Comparison of ENCODE assay signal across 1 cellular context in the genomic region with DNA sequence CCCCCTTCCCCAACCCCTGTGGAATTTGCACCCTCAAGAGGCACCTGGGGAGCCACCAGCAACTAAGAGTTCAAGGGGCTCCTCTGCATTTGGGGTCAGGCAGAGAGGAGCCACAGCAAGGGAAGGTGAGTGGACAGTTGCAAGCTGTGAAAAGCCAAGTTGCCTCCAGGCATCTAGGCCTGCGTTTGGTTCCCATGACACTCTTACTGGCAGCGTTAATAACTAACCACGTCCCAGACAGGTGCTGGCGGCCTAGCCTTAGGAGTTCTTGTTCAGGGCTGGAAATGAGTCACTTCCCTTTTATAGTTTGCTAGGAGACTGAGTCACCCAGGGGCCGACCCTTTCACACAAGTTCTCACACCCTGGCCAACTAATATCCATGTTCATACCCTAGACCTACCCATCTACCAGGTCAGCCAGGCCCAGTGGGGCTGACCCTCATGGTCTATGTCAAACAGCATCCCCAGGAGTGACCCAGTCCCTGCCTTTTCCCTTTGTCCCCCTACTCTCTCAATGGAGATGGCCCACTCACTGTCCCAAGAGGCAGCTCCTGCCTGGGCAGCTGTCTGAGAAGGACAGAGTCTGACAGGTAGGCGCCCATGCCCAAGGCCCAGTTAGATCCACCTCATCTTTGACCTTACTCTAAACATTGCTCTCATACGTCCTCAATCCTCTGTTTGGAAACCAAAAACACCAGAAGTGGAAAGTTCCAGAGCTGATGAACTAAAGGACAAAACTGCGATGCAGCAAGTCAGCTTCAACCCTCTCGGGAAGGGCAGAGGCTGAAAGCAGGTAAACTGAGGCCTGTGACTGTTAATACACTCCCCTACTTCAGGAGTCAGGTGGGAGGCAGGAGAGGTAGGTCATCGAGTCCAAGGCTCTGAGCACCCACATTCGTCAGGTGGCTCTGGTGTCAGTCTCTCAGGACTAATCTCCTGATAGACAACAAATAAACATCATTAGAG.
A peak's percentile ranks its signal among the peaks of the same experiment; 100 is the strongest.
TF ChIP-seq lines count a peak whose summit lies in the region.

No MANE protein-coding gene starts in this region.

TF ChIP-seq in GM12878, 131 proteins besides CTCF, POLR2A, EP300 and RAD21 (continued from another document and continues in another):
- peak; percentile 67 for TF ChIP-seq ZNF592 (IDR thresholded peaks at IDR 0.05)
- TF ChIP-seq BACH1 (IDR thresholded peaks at IDR 0.05; ENCODE audit: borderline replicate concordance), result peak; percentile 41; the same call in 1 of the 2 replicates
- peak; percentile 67; the same call in 2 of the 3 replicates for TF ChIP-seq POU2F2 (IDR thresholded peaks at IDR 0.05; ENCODE audit: borderline replicate concordance, low read depth, low read length)
- TF ChIP-seq KDM1A (IDR thresholded peaks at IDR 0.05; ENCODE audit: borderline replicate concordance), result no peak
- TF ChIP-seq CEBPZ (IDR thresholded peaks at IDR 0.05; ENCODE audit: low read depth, low read length), result no peak
- TF ChIP-seq IKZF2 (IDR thresholded peaks at IDR 0.05), result peak; percentile 97 to 98
- no peak for TF ChIP-seq RBBP5 (conservative IDR thresholded peaks at IDR 0.05)
- peak; percentile 96 for TF ChIP-seq EED (IDR thresholded peaks at IDR 0.05; ENCODE audit: low read depth)
- TF ChIP-seq RAD51 (IDR thresholded peaks at IDR 0.05), result peak; percentile 40; the same call in 1 of the 2 replicates
- no peak for TF ChIP-seq NFYA (IDR thresholded peaks at IDR 0.05; ENCODE audit: borderline replicate concordance, low read depth, low read length)
- TF ChIP-seq CBX5 (IDR thresholded peaks at IDR 0.05; ENCODE audit: low read depth), result 0 out of 2 replicates have a peak, but pooled peaks have one; percentile 67
- TF ChIP-seq, protein P1, sequence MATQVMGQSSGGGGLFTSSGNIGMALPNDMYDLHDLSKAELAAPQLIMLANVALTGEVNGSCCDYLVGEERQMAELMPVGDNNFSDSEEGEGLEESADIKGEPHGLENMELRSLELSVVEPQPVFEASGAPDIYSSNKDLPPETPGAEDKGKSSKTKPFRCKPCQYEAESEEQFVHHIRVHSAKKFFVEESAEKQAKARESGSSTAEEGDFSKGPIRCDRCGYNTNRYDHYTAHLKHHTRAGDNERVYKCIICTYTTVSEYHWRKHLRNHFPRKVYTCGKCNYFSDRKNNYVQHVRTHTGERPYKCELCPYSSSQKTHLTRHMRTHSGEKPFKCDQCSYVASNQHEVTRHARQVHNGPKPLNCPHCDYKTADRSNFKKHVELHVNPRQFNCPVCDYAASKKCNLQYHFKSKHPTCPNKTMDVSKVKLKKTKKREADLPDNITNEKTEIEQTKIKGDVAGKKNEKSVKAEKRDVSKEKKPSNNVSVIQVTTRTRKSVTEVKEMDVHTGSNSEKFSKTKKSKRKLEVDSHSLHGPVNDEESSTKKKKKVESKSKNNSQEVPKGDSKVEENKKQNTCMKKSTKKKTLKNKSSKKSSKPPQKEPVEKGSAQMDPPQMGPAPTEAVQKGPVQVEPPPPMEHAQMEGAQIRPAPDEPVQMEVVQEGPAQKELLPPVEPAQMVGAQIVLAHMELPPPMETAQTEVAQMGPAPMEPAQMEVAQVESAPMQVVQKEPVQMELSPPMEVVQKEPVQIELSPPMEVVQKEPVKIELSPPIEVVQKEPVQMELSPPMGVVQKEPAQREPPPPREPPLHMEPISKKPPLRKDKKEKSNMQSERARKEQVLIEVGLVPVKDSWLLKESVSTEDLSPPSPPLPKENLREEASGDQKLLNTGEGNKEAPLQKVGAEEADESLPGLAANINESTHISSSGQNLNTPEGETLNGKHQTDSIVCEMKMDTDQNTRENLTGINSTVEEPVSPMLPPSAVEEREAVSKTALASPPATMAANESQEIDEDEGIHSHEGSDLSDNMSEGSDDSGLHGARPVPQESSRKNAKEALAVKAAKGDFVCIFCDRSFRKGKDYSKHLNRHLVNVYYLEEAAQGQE (IDR thresholded peaks at IDR 0.05; ENCODE audit: low read depth, low read length), result no peak
- TF ChIP-seq TBL1XR1 (IDR thresholded peaks at IDR 0.05; ENCODE audit: low read depth, low read length), result peak; percentile 93
- TF ChIP-seq ESRRA (IDR thresholded peaks at IDR 0.05; ENCODE audit: low read length), result no peak
- TF ChIP-seq PKNOX1 (IDR thresholded peaks at IDR 0.05), result peak; percentile 59
- no peak for TF ChIP-seq NRF1 (conservative IDR thresholded peaks at IDR 0.05; ENCODE audit: low read depth, low read length)
- TF ChIP-seq SMAD1 (IDR thresholded peaks at IDR 0.05; ENCODE audit: low read depth, partially characterized antibody), result peak; percentile 90
- peak; percentile 44; the same call in 1 of the 2 replicates for TF ChIP-seq CREB1 (IDR thresholded peaks at IDR 0.05; ENCODE audit: low read depth)
- TF ChIP-seq TARDBP (IDR thresholded peaks at IDR 0.05; ENCODE audit: borderline replicate concordance), result no peak
- peak; percentile 93 for TF ChIP-seq GATAD2B (conservative IDR thresholded peaks at IDR 0.05; ENCODE audit: low read depth)
- TF ChIP-seq DPF2 (IDR thresholded peaks at IDR 0.05), result peak; percentile 95
- peak; percentile 71; the same call in 1 of the 2 replicates for TF ChIP-seq CHD2 (IDR thresholded peaks at IDR 0.05; ENCODE audit: borderline replicate concordance, low read depth, low read length)
- TF ChIP-seq NKRF (conservative IDR thresholded peaks at IDR 0.05), result peak; percentile 19; the same call in 1 of the 2 replicates
- TF ChIP-seq NFXL1 (IDR thresholded peaks at IDR 0.05; ENCODE audit: borderline replicate concordance), result no peak
- TF ChIP-seq MYB (IDR thresholded peaks at IDR 0.05; ENCODE audit: borderline replicate concordance, low read depth, low read length), result no peak
- TF ChIP-seq PRDM15 (CRISPR knock-in tag; IDR thresholded peaks at IDR 0.05), result no peak
- TF ChIP-seq MYC (IDR thresholded peaks at IDR 0.05; ENCODE audit: insufficient read depth, insufficient read length, insufficient replicate concordance, low read length, severe bottlenecking), result no peak
- TF ChIP-seq IRF4 (IDR thresholded peaks at IDR 0.05; ENCODE audit: low read depth, low read length), result peak; percentile 95
- no peak for TF ChIP-seq SIX5 (IDR thresholded peaks at IDR 0.05; ENCODE audit: low read depth, low read length, severe bottlenecking)
- no peak for TF ChIP-seq SREBF2 (IDR thresholded peaks at IDR 0.05; ENCODE audit: low read length)
- TF ChIP-seq ATF2 (IDR thresholded peaks at IDR 0.05; ENCODE audit: low read length), result peak; percentile 94
- TF ChIP-seq PML (IDR thresholded peaks at IDR 0.05; ENCODE audit: low read length), result peak; percentile 50
- TF ChIP-seq POLR2AphosphoS5 (IDR thresholded peaks at IDR 0.05; ENCODE audit: low read length), result peak; percentile 67; the same call in 1 of the 2 replicates
- TF ChIP-seq RELA (IDR thresholded peaks at IDR 0.05; ENCODE audit: borderline replicate concordance, partially characterized antibody), result peak; percentile 41
- no peak for TF ChIP-seq ZNF207 (IDR thresholded peaks at IDR 0.05; ENCODE audit: borderline replicate concordance)
